Comparison of ENCODE assay signal across 8 cellular contexts in the genomic region with DNA sequence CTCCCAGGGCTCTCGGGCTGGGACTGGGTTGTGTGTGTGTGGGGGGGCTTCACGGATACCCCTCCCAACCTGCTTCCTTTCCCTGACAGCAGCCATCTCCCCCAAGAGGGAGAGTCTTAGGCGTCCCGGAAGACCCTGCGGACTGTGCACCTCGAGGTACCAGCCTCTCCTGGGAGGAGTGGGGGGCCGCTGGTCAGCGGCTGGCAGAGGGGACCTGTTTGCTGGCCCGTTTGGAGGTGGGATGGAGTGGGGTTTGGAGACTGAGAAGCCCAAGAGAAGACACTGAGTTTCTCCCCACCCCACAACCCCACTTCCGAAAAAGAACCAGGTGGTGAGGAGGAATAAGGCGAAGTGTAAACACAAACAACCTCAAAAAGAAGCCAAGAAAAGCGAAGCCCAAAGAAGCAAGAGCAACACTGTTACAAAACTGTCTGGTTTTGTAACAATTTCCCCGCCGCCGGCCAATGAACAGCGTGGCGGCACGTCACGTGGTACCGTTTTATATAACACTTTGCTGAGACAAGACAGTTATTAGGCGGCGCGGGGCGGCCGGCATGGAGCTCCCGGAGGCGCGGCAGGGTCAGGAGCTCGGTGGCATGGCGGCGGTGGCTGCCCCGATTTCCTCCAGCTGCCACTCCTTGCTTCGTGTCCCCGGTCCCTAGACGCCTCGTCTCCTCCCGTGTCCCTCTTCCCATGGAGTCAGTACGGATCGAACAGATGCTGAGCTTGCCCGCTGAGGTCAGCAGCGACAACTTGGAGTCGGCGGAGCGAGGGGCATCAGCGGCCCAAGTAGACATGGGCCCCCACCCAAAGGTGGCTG. TPM values are rescaled to one million over a fixed set of nuclear protein-coding genes. Genes with fewer than 3 reads are reported as not detected.
A peak's percentile ranks its signal among the peaks of the same experiment; 100 is the strongest.
DNase-seq lines count a peak whose midpoint lies in the region; ATAC-seq and TF ChIP-seq lines count a peak whose summit lies in the region.

A gene (plus strand): TSS at position 531 of the 820 bp plus-strand sequence. CDS start 163 bp downstream, at position 694.

- TF ChIP-seq CTCF in GM06990 (IDR thresholded peaks at IDR 0.05; ENCODE audit: insufficient read depth, low read length, poor library complexity, severe bottlenecking), result no peak

- no peak within 1 kb of the TSS for H3K4me3 ChIP-seq in GM06990 (replicated peaks; ENCODE audit: low read depth, low read length)

- peaks cover 1% of the 10 kb centered on the region; the same call in 1 of the 2 replicates for H3K27me3 ChIP-seq in GM06990 (replicated peaks; ENCODE audit: control insufficient read depth, insufficient read depth, low read length)

- peaks cover 15% of the 10 kb centered on the region for H3K4me1 Mint-ChIP-seq in activated CD4-positive, alpha-beta memory T cell treated with anti-CD3 and anti-CD28 coated beads, Interleukin-2, amount 10 ng/mL, durations not matched to agents 7 days and 5 days

- no peak for ATAC-seq in HG02610 (IDR thresholded peaks at IDR 0.05; ENCODE audit: unreplicated experiment)

- DNase-seq in GM06990 (ENCODE audit: extremely low read depth, insufficient read length) (peak; percentile 2), NCI-H1694 treated with DMSO at 0.1 percent for 48 hours (lab: John Stamatoyannopoulos, UW) (peak; percentile 3), ecto neural progenitor cell (ENCODE audit: low spot score) (peak; percentile 49), lung microvascular endothelial cell (ENCODE audit: low read depth in 2 of 2) (peak; percentile 60 to 76), SHP77 (lab: John Stamatoyannopoulos, UW) (no peak)
- DNase-seq in activated CD4-positive, alpha-beta memory T cell treated with anti-CD3 and anti-CD28 coated beads, Interleukin-2, amount 10 ng/mL, durations not matched to agents 7 days and 5 days, result peak; percentile 55
- peak; percentile 57 to 72 for DNase-seq in stimulated activated CD4-positive, alpha-beta T cell treated with anti-CD3 and anti-CD28 coated beads, Interleukin-4, amount 100 ng/mL, for 4 hours

- CTCF ChIA-PET in activated CD4-positive, alpha-beta memory T cell treated with anti-CD3 and anti-CD28 coated beads, Interleukin-2, amount 10 ng/mL, durations not matched to agents 7 days and 5 days (lab: Charles Lee), result interaction anchor here (1.4 kb wide), 1 partner anchor 30 kb away, joined by 6 read pairs; no protein-coding TSS in a partner anchor

- POLR2A ChIA-PET in activated CD4-positive, alpha-beta memory T cell treated with anti-CD3 and anti-CD28 coated beads, Interleukin-2, amount 10 ng/mL, durations not matched to agents 7 days and 5 days (lab: Charles Lee), result no interaction called here

- no peaks in the 10 kb centered on the region for H3K36me3 ChIP-seq in GM06990 (ENCODE audit: control insufficient read depth, insufficient read depth, low read length)

- no peaks in the 10 kb centered on the region for H3K36me3 Mint-ChIP-seq in activated CD4-positive, alpha-beta memory T cell treated with anti-CD3 and anti-CD28 coated beads, Interleukin-2, amount 10 ng/mL, durations not matched to agents 7 days and 5 days (ENCODE audit: low read depth)

- H3K9me3 Mint-ChIP-seq in activated CD4-positive, alpha-beta memory T cell treated with anti-CD3 and anti-CD28 coated beads, Interleukin-2, amount 10 ng/mL, durations not matched to agents 7 days and 5 days, result no peaks in the 10 kb centered on the region

- H3K27ac Mint-ChIP-seq in activated CD4-positive, alpha-beta memory T cell treated with anti-CD3 and anti-CD28 coated beads, Interleukin-2, amount 10 ng/mL, durations not matched to agents 7 days and 5 days, result peak within 1 kb of the TSS; percentile 10

- peak within 1 kb of the TSS; percentile 77 for H3K4me3 Mint-ChIP-seq in activated CD4-positive, alpha-beta memory T cell treated with anti-CD3 and anti-CD28 coated beads, Interleukin-2, amount 10 ng/mL, durations not matched to agents 7 days and 5 days

- H3K27me3 Mint-ChIP-seq in activated CD4-positive, alpha-beta memory T cell treated with anti-CD3 and anti-CD28 coated beads, Interleukin-2, amount 10 ng/mL, durations not matched to agents 7 days and 5 days, result peaks cover 32% of the 10 kb centered on the region

RNA-seq across cellular contexts. Expression of the gene that starts here (rescaled TPM):
- total RNA-seq in activated CD4-positive, alpha-beta memory T cell treated with anti-CD3 and anti-CD28 coated beads, Interleukin-2, amount 10 ng/mL, durations not matched to agents 7 days and 5 days, result under 1 TPM; 0.50 to 0.73 TPM
- total RNA-seq in lung microvascular endothelial cell, result 15.7 and 44.8 TPM in 2 replicates

Comparison
In these comparisons a context has a peak if more than half of its experiments do, and no peak if none do; other contexts are left out.
1. Peak in DNase-seq in activated CD4-positive, alpha-beta memory T cell treated with anti-CD3 and anti-CD28 coated beads, Interleukin-2, amount 10 ng/mL, durations not matched to agents 7 days and 5 days; RNA of the gene not detected or under 1 TPM.
2. DNase-seq: peak in GM06990 (single experiment), NCI-H1694 treated with DMSO at 0.1 percent for 48 hours (single experiment), ecto neural progenitor cell (single experiment), lung microvascular endothelial cell (2 of 2) and stimulated activated CD4-positive, alpha-beta T cell treated with anti-CD3 and anti-CD28 coated beads, Interleukin-4, amount 100 ng/mL, for 4 hours (2 of 2); none in SHP77 (0 of 2).